Comparison of ENCODE assay signal across 8 cellular contexts in genomic region chr3:161274691-161275298, GRCh38. TPM values are rescaled to one million over a fixed set of nuclear protein-coding genes. Genes with fewer than 3 reads are reported as not detected.
DNase-seq lines count a peak whose midpoint lies in the region; ATAC-seq and TF ChIP-seq lines count a peak whose summit lies in the region.

No MANE protein-coding gene starts in this region.

- H3K36me3 ChIP-seq in KMS-11 (ENCODE audit: insufficient read depth), result no peaks in the 10 kb centered on the region

- no peak overlapping the region for H3K4me3 ChIP-seq in KMS-11 (IDR thresholded peaks at IDR 0.05; ENCODE audit: insufficient read depth, low read depth, low read length)

- no peak overlapping the region for H3K27ac Mint-ChIP-seq in effector memory CD8-positive, alpha-beta T cell
- no peak overlapping the region for H3K27ac Mint-ChIP-seq in natural killer cell

- no peak overlapping the region for H3K4me2 ChIP-seq in KMS-11

- no peaks in the 10 kb centered on the region for H3K27me3 ChIP-seq in KMS-11 (ENCODE audit: insufficient read depth, low read depth)

- no peaks in the 10 kb centered on the region for H3K79me2 ChIP-seq in KMS-11 (ENCODE audit: insufficient read depth, low read depth)

- no peaks in the 10 kb centered on the region for H3K4me1 Mint-ChIP-seq in effector memory CD8-positive, alpha-beta T cell (ENCODE audit: low read depth in 2 of 2)
- H3K4me1 Mint-ChIP-seq in natural killer cell, result no peaks in the 10 kb centered on the region

- no peak overlapping the region for H3K27ac ChIP-seq in KMS-11

- TF ChIP-seq CTCF in KMS-11 (conservative IDR thresholded peaks at IDR 0.05; ENCODE audit: low read depth, low read length) (peak; percentile 91), natural killer cell (IDR thresholded peaks at IDR 0.05) (peak; percentile 57)

- ATAC-seq in GM21360 (IDR thresholded peaks at IDR 0.05; ENCODE audit: unreplicated experiment) (peak; percentile 89), natural killer cell (peak; percentile 43 to 59 (median 46)), HG03139 (IDR thresholded peaks at IDR 0.05; ENCODE audit: unreplicated experiment) (no peak)
- peak; percentile 47 for ATAC-seq in effector memory CD8-positive, alpha-beta T cell (replicated peaks)

- peak; percentile 33 for DNase-seq in NCI-H510A treated with DMSO at 0.1 percent for 48 hours (lab: John Stamatoyannopoulos, UW)
- no peak for DNase-seq in NCI-H510A (lab: John Stamatoyannopoulos, UW)
- DNase-seq in SKM-1 treated with dmso at 0.1 percent for 144 hours (lab: John Stamatoyannopoulos, UW; ENCODE audit: unreplicated experiment), result peak; percentile 46
- peak; percentile 24 to 38 (median 26) for DNase-seq in effector memory CD8-positive, alpha-beta T cell
- DNase-seq in natural killer cell, result no peak

- peaks cover 0 to 8% of the 10 kb centered on the region in 2 donors for H3K9me3 Mint-ChIP-seq in effector memory CD8-positive, alpha-beta T cell
- peaks cover 3 to 7% of the 10 kb centered on the region in 2 donors for H3K9me3 Mint-ChIP-seq in natural killer cell

- no peaks in the 10 kb centered on the region for H3K36me3 Mint-ChIP-seq in effector memory CD8-positive, alpha-beta T cell (ENCODE audit: insufficient read depth)
- peaks cover 36% of the 10 kb centered on the region for H3K36me3 Mint-ChIP-seq in natural killer cell

- no peaks in the 10 kb centered on the region for H4K20me1 ChIP-seq in KMS-11 (ENCODE audit: insufficient read depth)

- peaks cover 0 to 8% of the 10 kb centered on the region in 2 donors for H3K27me3 Mint-ChIP-seq in effector memory CD8-positive, alpha-beta T cell
- peaks cover 0 to 3% of the 10 kb centered on the region in 2 donors for H3K27me3 Mint-ChIP-seq in natural killer cell (ENCODE audit: low read depth in 2 of 2)

- H3K9ac ChIP-seq in KMS-11, result no peak overlapping the region

- H3K4me1 ChIP-seq in KMS-11 (ENCODE audit: low read depth, poor library complexity, severe bottlenecking), result no peaks in the 10 kb centered on the region

- no peak overlapping the region for H3K4me3 Mint-ChIP-seq in effector memory CD8-positive, alpha-beta T cell
- H3K4me3 Mint-ChIP-seq in natural killer cell, result no peak overlapping the region

- no peak overlapping the region for H2AFZ ChIP-seq in KMS-11 (ENCODE audit: low read depth)

- intact Hi-C loops in natural killer cell (cut with micrococcal nuclease), result loop anchor here (5.0 kb wide), 1 partner anchor 587 kb away; no protein-coding TSS in a partner anchor

RNA-seq across cellular contexts. Expression of gene NMD3, which starts 53.7 kb away (rescaled TPM):
- total RNA-seq in natural killer cell, result 10 to 100 TPM; 40.7 to 51.1 (median 43.6) TPM

Comparison
In these comparisons a context has a peak if more than half of its experiments do, and no peak if none do; other contexts are left out.
1. DNase-seq: peak in NCI-H510A treated with DMSO at 0.1 percent for 48 hours (single experiment), SKM-1 treated with dmso at 0.1 percent for 144 hours (single experiment) and effector memory CD8-positive, alpha-beta T cell (3 of 3); none in NCI-H510A (single experiment) and natural killer cell (single experiment).